In the genomic region with DNA sequence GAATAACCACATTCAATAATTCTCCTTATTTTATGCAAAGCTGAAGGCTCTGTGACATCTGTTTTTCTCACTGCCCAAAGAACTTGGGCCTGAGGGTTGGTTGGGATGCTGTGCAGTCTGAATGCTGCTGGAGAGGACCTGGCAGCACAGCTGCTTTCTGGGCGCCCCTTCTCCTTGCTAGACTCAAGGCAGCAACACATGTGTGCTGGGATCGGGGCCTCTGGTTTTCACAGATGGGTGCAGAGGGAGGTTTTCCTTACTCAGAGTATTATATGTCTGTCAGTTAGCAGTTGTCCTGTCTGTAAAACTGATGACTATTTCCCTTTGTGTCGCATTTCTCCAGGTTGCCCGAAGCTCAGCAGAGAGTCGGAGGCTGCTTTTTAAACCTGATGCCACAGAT, we compare ENCODE assay signal across 21 cellular contexts. TPM values are rescaled to one million over a fixed set of nuclear protein-coding genes. Genes with fewer than 3 reads are reported as not detected.
"Had no signal": no experiment of that assay in that cellular context is flagged by ENCODE, and none has a peak within 500 bp of the region (broad histone marks: within the 10 kb centered on the region; RNA-seq: fewer than 3 reads in every experiment).

No MANE protein-coding gene starts in this region.

- H3K27me3 ChIP-seq: cardiac muscle cell, pancreas, tibial artery had no signal

- H3K4me3 ChIP-seq: cardiac muscle cell, pancreas, tibial artery had no signal

- DNase-seq: activated CD4-positive, alpha-beta T cell treated with anti-CD3 and anti-CD28 coated beads, Interleukin-2, amount 10 ng/mL, durations not matched to agents 7 days and 5 days; activated CD8-positive, alpha-beta memory T cell treated with anti-CD3 and anti-CD28 coated beads, Interleukin-2, amount 50 U/mL, for 4 hours; activated CD8-positive, alpha-beta T cell treated with anti-CD3 and anti-CD28 coated beads, Interleukin-2, amount 10 ng/mL, durations not matched to agents 7 days and 5 days; activated gamma-delta T cell; activated naive CD8-positive, alpha-beta T cell treated with anti-CD3 and anti-CD28 coated beads, Interleukin-2, amount 10 ng/mL, durations not matched to agents 7 days and 5 days; amygdala; effector memory CD4-positive, alpha-beta T cell; hippocampal formation; midbrain; naive thymus-derived CD4-positive, alpha-beta T cell; pancreas; stimulated activated CD4-positive, alpha-beta T cell treated with anti-CD3 and anti-CD28 coated beads, Interleukin-4, amount 100 ng/mL, for 24 hours; tibial artery had no signal

- H3K27me3 Mint-ChIP-seq: activated CD4-positive, alpha-beta T cell treated with anti-CD3 and anti-CD28 coated beads, Interleukin-2, amount 10 ng/mL, durations not matched to agents 7 days and 5 days; activated naive CD8-positive, alpha-beta T cell treated with anti-CD3 and anti-CD28 coated beads, Interleukin-2, amount 10 ng/mL, durations not matched to agents 7 days and 5 days; dendritic cell treated with granulocyte-macrophage colony-stimulating factor and Interleukin-4, amounts not matched to agents 40 ng/mL and 50 ng/mL, for 4 days; naive thymus-derived CD4-positive, alpha-beta T cell; stimulated activated memory B cell treated with anti-CD40 and anti-IgM and Interleukin-4, amounts not matched to agents 10 μg/mL and 1 μg/mL and 100 μg/mL, for 72 hours had no signal

- H3K27ac Mint-ChIP-seq: activated CD4-positive, alpha-beta T cell treated with anti-CD3 and anti-CD28 coated beads, Interleukin-2, amount 10 ng/mL, durations not matched to agents 7 days and 5 days; activated CD8-positive, alpha-beta T cell treated with anti-CD3 and anti-CD28 coated beads, Interleukin-2, amount 10 ng/mL, durations not matched to agents 7 days and 5 days; activated naive CD8-positive, alpha-beta T cell treated with anti-CD3 and anti-CD28 coated beads, Interleukin-2, amount 10 ng/mL, durations not matched to agents 7 days and 5 days; dendritic cell treated with granulocyte-macrophage colony-stimulating factor and Interleukin-4, amounts not matched to agents 40 ng/mL and 50 ng/mL, for 4 days; stimulated activated memory B cell treated with anti-CD40 and anti-IgM and Interleukin-4, amounts not matched to agents 10 μg/mL and 1 μg/mL and 100 μg/mL, for 72 hours; T-helper 1 cell treated with Interleukin-12 subunit alpha and Interleukin-12 subunit beta and Interleukin-4 antibody, amounts not matched to agents 30 μg/mL and 1 μg/mL, for 36 hours had no signal

- H3K27ac ChIP-seq: cardiac muscle cell, pancreas, tibial artery had no signal

- H3K4me1 Mint-ChIP-seq: stimulated activated memory B cell treated with anti-CD40 and anti-IgM and Interleukin-4, amounts not matched to agents 10 μg/mL and 1 μg/mL and 100 μg/mL, for 72 hours had no signal

- H3K9me3 Mint-ChIP-seq: activated CD4-positive, alpha-beta T cell treated with anti-CD3 and anti-CD28 coated beads, Interleukin-2, amount 10 ng/mL, durations not matched to agents 7 days and 5 days; activated naive CD8-positive, alpha-beta T cell treated with anti-CD3 and anti-CD28 coated beads, Interleukin-2, amount 10 ng/mL, durations not matched to agents 7 days and 5 days; dendritic cell treated with granulocyte-macrophage colony-stimulating factor and Interleukin-4, amounts not matched to agents 40 ng/mL and 50 ng/mL, for 4 days; naive thymus-derived CD4-positive, alpha-beta T cell; stimulated activated memory B cell treated with anti-CD40 and anti-IgM and Interleukin-4, amounts not matched to agents 10 μg/mL and 1 μg/mL and 100 μg/mL, for 72 hours; T-helper 1 cell treated with Interleukin-12 subunit alpha and Interleukin-12 subunit beta and Interleukin-4 antibody, amounts not matched to agents 30 μg/mL and 1 μg/mL, for 36 hours had no signal

- H3K9me3 ChIP-seq: pancreas, tibial artery had no signal

- H3K4me1 ChIP-seq: pancreas had no signal

- ATAC-seq: activated CD4-positive, CD25-positive, alpha-beta regulatory T cell treated with anti-CD3 and anti-CD28 coated beads, Interleukin-2, amount 50 U/mL, for 24 hours; activated CD8-positive, alpha-beta T cell treated with anti-CD3 and anti-CD28 coated beads, Interleukin-2, amount 10 ng/mL, durations not matched to agents 7 days and 5 days; naive thymus-derived CD4-positive, alpha-beta T cell; pancreas; sciatic nerve; stimulated activated memory B cell treated with anti-CD40 and anti-IgM and Interleukin-4, amounts not matched to agents 10 μg/mL and 1 μg/mL and 100 μg/mL, for 72 hours had no signal

- H3K4me3 Mint-ChIP-seq: activated CD4-positive, alpha-beta T cell treated with anti-CD3 and anti-CD28 coated beads, Interleukin-2, amount 10 ng/mL, durations not matched to agents 7 days and 5 days; activated CD8-positive, alpha-beta T cell treated with anti-CD3 and anti-CD28 coated beads, Interleukin-2, amount 10 ng/mL, durations not matched to agents 7 days and 5 days; activated naive CD8-positive, alpha-beta T cell treated with anti-CD3 and anti-CD28 coated beads, Interleukin-2, amount 10 ng/mL, durations not matched to agents 7 days and 5 days; dendritic cell treated with granulocyte-macrophage colony-stimulating factor and Interleukin-4, amounts not matched to agents 40 ng/mL and 50 ng/mL, for 4 days; naive thymus-derived CD4-positive, alpha-beta T cell; stimulated activated memory B cell treated with anti-CD40 and anti-IgM and Interleukin-4, amounts not matched to agents 10 μg/mL and 1 μg/mL and 100 μg/mL, for 72 hours; T-helper 1 cell treated with Interleukin-12 subunit alpha and Interleukin-12 subunit beta and Interleukin-4 antibody, amounts not matched to agents 30 μg/mL and 1 μg/mL, for 36 hours had no signal

RNA-seq across cellular contexts. Expression of a gene that starts 53.2 kb away (rescaled TPM):
- total RNA-seq: activated CD8-positive, alpha-beta T cell treated with anti-CD3 and anti-CD28 coated beads, Interleukin-2, amount 10 ng/mL, durations not matched to agents 7 days and 5 days; cardiac muscle cell; subcutaneous adipose tissue; urinary bladder had no signal
- polyA plus RNA-seq: cardiac muscle cell; naive thymus-derived CD4-positive, alpha-beta T cell had no signal
